8 cellular contexts compared by ENCODE assay signal in genomic region chr6:158560787-158561246, GRCh38. TPM values are rescaled to one million over a fixed set of nuclear protein-coding genes. Genes with fewer than 3 reads are reported as not detected.
DNase-seq lines count a peak whose midpoint lies in the region; ATAC-seq and TF ChIP-seq lines count a peak whose summit lies in the region.

No MANE protein-coding gene starts in this region.

- no peaks in the 10 kb centered on the region for H3K36me3 Mint-ChIP-seq in nephron progenitor cell (ENCODE audit: low read depth)

- H3K27ac Mint-ChIP-seq in nephron progenitor cell, result peak overlapping the region; percentile 96

- H3K9me3 Mint-ChIP-seq in nephron progenitor cell, result no peaks in the 10 kb centered on the region

- ATAC-seq in SK-N-SH treated with all-trans-retinoic acid at 6 μM for 48 hours, result peak; percentile 59
- no peak for ATAC-seq in HG03439 (IDR thresholded peaks at IDR 0.05; ENCODE audit: unreplicated experiment)

- TF ChIP-seq CTCF in epithelial cell of proximal tubule (conservative IDR thresholded peaks at IDR 0.05; ENCODE audit: low read depth, low read length) (no peak), nephron progenitor cell (IDR thresholded peaks at IDR 0.05) (no peak)

- peak; percentile 25 for DNase-seq in stimulated activated CD4-positive, alpha-beta T cell treated with anti-CD3 and anti-CD28 coated beads, Interleukin-4, amount 100 ng/mL, for 24 hours
- no peak for DNase-seq in stimulated activated CD4-positive, alpha-beta T cell treated with anti-CD3 and anti-CD28 coated beads, Interleukin-12 subunit alpha, Interleukin-12 subunit beta, amount 100 ng/mL, for 4 hours
- DNase-seq in epithelial cell of proximal tubule (ENCODE audit: low read depth) (no peak), nephron progenitor cell (peak; percentile 36), HuH-7 (ENCODE audit: low spot score) (no peak), NOMO-1 treated with DMSO at 0.1 percent for 48 hours (lab: John Stamatoyannopoulos, UW; ENCODE audit: unreplicated experiment) (no peak)

- peak overlapping the region; percentile 96 for H3K4me3 Mint-ChIP-seq in nephron progenitor cell

- H3K4me1 Mint-ChIP-seq in nephron progenitor cell, result peaks cover 51% of the 10 kb centered on the region

- H3K4me3 ChIP-seq in epithelial cell of proximal tubule (ENCODE audit: low read depth, low read length), result peak overlapping the region; percentile 82

- peaks cover 2% of the 10 kb centered on the region for H3K27me3 Mint-ChIP-seq in nephron progenitor cell (ENCODE audit: low read depth, poor library complexity)

TF ChIP-seq in SK-N-SH treated with all-trans-retinoic acid at 6 μM for 48 hours, 23 proteins besides CTCF, POLR2A, EP300 and RAD21:
- TF ChIP-seq TOX (CRISPR knock-in tag; IDR thresholded peaks at IDR 0.05; ENCODE audit: borderline replicate concordance) (no peak), PPARA (CRISPR knock-in tag; IDR thresholded peaks at IDR 0.05; ENCODE audit: borderline replicate concordance) (no peak), ZFP3 (CRISPR knock-in tag; IDR thresholded peaks at IDR 0.05) (no peak), ZC3H10 (CRISPR knock-in tag; IDR thresholded peaks at IDR 0.05) (no peak), ZNF565 (CRISPR knock-in tag; conservative IDR thresholded peaks at IDR 0.05; ENCODE audit: low read depth) (no peak), RARB (CRISPR knock-in tag; IDR thresholded peaks at IDR 0.05) (no peak), BACH2 (CRISPR knock-in tag; IDR thresholded peaks at IDR 0.05; ENCODE audit: borderline replicate concordance) (no peak), ZNF8 (CRISPR knock-in tag; IDR thresholded peaks at IDR 0.05) (no peak), ARNTL (CRISPR knock-in tag; IDR thresholded peaks at IDR 0.05; ENCODE audit: borderline replicate concordance, low read depth) (no peak), CSDC2 (CRISPR knock-in tag; IDR thresholded peaks at IDR 0.05) (no peak), CREB5 (CRISPR knock-in tag; IDR thresholded peaks at IDR 0.05; ENCODE audit: low read depth) (no peak), GLIS3 (CRISPR knock-in tag; IDR thresholded peaks at IDR 0.05) (no peak), CSRNP3 (CRISPR knock-in tag; IDR thresholded peaks at IDR 0.05) (no peak)
TF ChIP-seq in SK-N-SH treated with all-trans-retinoic acid at 6 μM for 48 hours: peak in this region for 0.

RNA-seq across cellular contexts. Expression of gene TMEM181, which starts 0.9 kb away (rescaled TPM):
- 14.5 and 16.5 TPM in 2 replicates for total RNA-seq in epithelial cell of proximal tubule

Comparison
In these comparisons a context has a peak if more than half of its experiments do, and no peak if none do; other contexts are left out.
1. DNase-seq: peak in stimulated activated CD4-positive, alpha-beta T cell treated with anti-CD3 and anti-CD28 coated beads, Interleukin-4, amount 100 ng/mL, for 24 hours (single experiment) and nephron progenitor cell (single experiment); none in stimulated activated CD4-positive, alpha-beta T cell treated with anti-CD3 and anti-CD28 coated beads, Interleukin-12 subunit alpha, Interleukin-12 subunit beta, amount 100 ng/mL, for 4 hours (single experiment), epithelial cell of proximal tubule (single experiment), HuH-7 (single experiment) and NOMO-1 treated with DMSO at 0.1 percent for 48 hours (single experiment).